Comparison of ENCODE assay signal across 21 cellular contexts in the genomic region with DNA sequence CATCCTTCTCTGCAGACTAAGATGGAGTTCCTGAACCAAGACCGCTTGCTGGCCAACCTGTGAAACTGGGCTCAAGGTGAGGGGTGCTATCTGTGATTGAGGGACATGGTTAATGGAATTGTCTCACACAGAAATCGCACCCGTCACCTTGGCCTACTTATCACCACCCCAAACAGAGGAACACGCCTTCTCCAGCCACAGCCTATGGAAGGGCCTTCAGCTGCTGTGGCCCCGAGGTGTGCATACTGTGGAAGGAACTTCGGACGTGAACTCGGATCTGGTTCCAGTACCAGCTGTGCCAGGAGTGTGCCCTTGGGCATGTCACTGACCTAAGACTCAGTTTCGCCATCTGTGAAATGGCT. TPM values are rescaled to one million over a fixed set of nuclear protein-coding genes. Genes with fewer than 3 reads are reported as not detected.
DNase-seq lines count a peak whose midpoint lies in the region; ATAC-seq, FAIRE-seq and TF ChIP-seq lines count a peak whose summit lies in the region.
"Had no signal": no experiment of that assay in that cellular context is flagged by ENCODE, and none has a peak within 500 bp of the region (broad histone marks: within the 10 kb centered on the region; RNA-seq: fewer than 3 reads in every experiment).

No MANE protein-coding gene starts in this region.

- peaks cover 0 to 8% of the 10 kb centered on the region in 2 experiments for H4K20me1 ChIP-seq in H1 (replicated peaks in 1 of 2; ENCODE audit: control insufficient read depth in 1 of 2, insufficient read depth in 2 of 2, low read length in 2 of 2)

- H2AK5ac ChIP-seq in H1 (ENCODE audit: low read depth, low read length) = no peak overlapping the region

- POLR2A ChIA-PET in activated CD4-positive, alpha-beta memory T cell treated with anti-CD3 and anti-CD28 coated beads for 36 hours (lab: Charles Lee) = interaction anchor here (11.3 kb wide), 1 partner anchor 39 kb away, joined by 200 read pairs; a partner anchor contains a TSS
- POLR2A ChIA-PET in H1 (lab: Charles Lee; ENCODE audit: partially characterized antibody) = no interaction called here

- H3K27ac ChIP-seq in H1 (ENCODE audit: low read depth, low read length) (no peak overlapping the region), sigmoid colon (no peak overlapping the region)
- H3K27ac ChIP-seq: colonic mucosa, WERI-Rb-1 had no signal

- H3K36me3 ChIP-seq in H1 (ENCODE audit: control insufficient read depth in 2 of 4, insufficient read depth in 4 of 4, low read length in 3 of 4) (no peaks in the 10 kb centered on the region; a peak in 1 of 8 replicates), sigmoid colon (no peaks in the 10 kb centered on the region)
- H3K36me3 ChIP-seq: colonic mucosa, uterus had no signal

- peak overlapping the region; percentile 21; the same call in 1 of the 2 replicates for H2BK5ac ChIP-seq in H1 (ENCODE audit: low read depth, low read length)

- H3K4me1 ChIP-seq in H1 (replicated peaks in 1 of 4; ENCODE audit: control insufficient read depth in 3 of 4, insufficient read depth in 4 of 4, low read length in 3 of 4) (no peaks in the 10 kb centered on the region), sigmoid colon (peaks cover 0 to 55% (median 39%) of the 10 kb centered on the region in 4 donors)
- H3K4me1 ChIP-seq: colonic mucosa, HAP-1 had no signal

- H3K27me3 ChIP-seq in H1 (replicated peaks in 1 of 4; ENCODE audit: control insufficient read depth in 3 of 4, extremely low read depth in 1 of 4, insufficient read depth in 3 of 4, low read length in 3 of 4) (no peaks in the 10 kb centered on the region), sigmoid colon (no peaks in the 10 kb centered on the region)
- H3K27me3 ChIP-seq: BLaER1 treated with 17β-estradiol and CSF1 and Interleukin-3, amounts not matched to agents 10 nM and 100 nM; colonic mucosa; uterus had no signal

- H2BK120ac ChIP-seq in H1 (replicated peaks; ENCODE audit: low read depth, low read length) = no peak overlapping the region

- 91% methylated on average over 9 of the region's 9 CpGs; no CpG with 5 or more reads in 1 of the 2 experiments for WGBS in H1 (ENCODE audit: extremely low coverage in 1 of 2, insufficient coverage in 1 of 2, insufficient read length in 1 of 2, insufficient replicate concordance in 2 of 2, low coverage in 1 of 2, low lambda C conversion rate in 2 of 2, missing lambda C conversion rate in 1 of 2), 2 experiments
- WGBS in sigmoid colon, 2 donors = 94% methylated on average over 9 of the region's 9 CpGs

- peaks cover 86% of the 10 kb centered on the region for H3K36me3 Mint-ChIP-seq in activated T-cell treated with anti-CD3 and anti-CD28 coated beads, Interleukin-2, amount 50 U/mL, for 24 hours (ENCODE audit: low read depth)
- peaks cover 30% of the 10 kb centered on the region for H3K36me3 Mint-ChIP-seq in activated T-cell treated with anti-CD3 and anti-CD28 coated beads, Interleukin-2, amount 50 U/mL, for 4 hours (ENCODE audit: insufficient read depth)
- H3K36me3 Mint-ChIP-seq in activated CD4-positive, alpha-beta memory T cell treated with anti-CD3 and anti-CD28 coated beads for 36 hours = peaks cover 16% of the 10 kb centered on the region
- H3K36me3 Mint-ChIP-seq: brain had no signal

- H2BK20ac ChIP-seq in H1 (ENCODE audit: low read length) = no peak overlapping the region

- no peak for DNase-seq in activated T-cell treated with anti-CD3 and anti-CD28 coated beads, Interleukin-2, amount 50 U/mL, for 24 hours
- DNase-seq in activated T-cell treated with anti-CD3 and anti-CD28 coated beads, Interleukin-2, amount 50 U/mL, for 4 hours = no peak
- no peak for DNase-seq in activated CD4-positive, alpha-beta memory T cell treated with anti-CD3 and anti-CD28 coated beads for 36 hours
- no peak for DNase-seq in H1 (ENCODE audit: low read depth in 1 of 2, low spot score in 2 of 2)
- peak; percentile 56 for DNase-seq in sigmoid colon
- DNase-seq in NAMALWA (ENCODE audit: low spot score) = no peak
- no peak for DNase-seq in NCI-H2107 treated with DMSO at 0.1 percent for 48 hours (lab: John Stamatoyannopoulos, UW; ENCODE audit: unreplicated experiment)
- DNase-seq: activated gamma-delta T cell treated with Interleukin-2 at 50 U/mL for 16 hours; colonic mucosa; DMS 273 treated with DMSO at 0.1 percent for 48 hours; NCI-H2107; NCI-H526 treated with DMSO at 0.1 percent for 48 hours; stimulated activated CD4-positive, alpha-beta T cell treated with anti-CD3 and anti-CD28 coated beads, Interleukin-2, amount 100 ng/mL, for 24 hours; uterus; WERI-Rb-1 had no signal

- no peaks in the 10 kb centered on the region for H3K79me2 ChIP-seq in H1 (ENCODE audit: control insufficient read depth in 1 of 2, insufficient read depth in 2 of 2, low read length in 2 of 2)

- CTCF ChIA-PET in activated CD4-positive, alpha-beta memory T cell treated with anti-CD3 and anti-CD28 coated beads for 36 hours (lab: Charles Lee) = interaction anchor here (0.9 to 16.3 kb wide), 7 partner anchors 10 to 135 kb away, joined by 3 to 573 read pairs (median 44); a partner anchor contains a TSS
- CTCF ChIA-PET in H1 (lab: Charles Lee; ENCODE audit: partially characterized antibody) = interaction anchor here (0.6 to 12.1 kb wide), 14 partner anchors 9 to 355 kb away, joined by 3 to 240 read pairs (median 22); a partner anchor contains a TSS

- H3K79me1 ChIP-seq in H1 (ENCODE audit: low read depth, low read length) = no peaks in the 10 kb centered on the region; the same call in 1 of the 2 replicates

- H4K91ac ChIP-seq in H1 (replicated peaks; ENCODE audit: insufficient read length, low read length) = no peak overlapping the region

- no peak for TF ChIP-seq EP300 in H1 (IDR thresholded peaks at IDR 0.05; ENCODE audit: borderline replicate concordance in 1 of 2, low read depth in 2 of 2, low read length in 2 of 2)
- no peak for TF ChIP-seq EP300 in sigmoid colon (IDR thresholded peaks at IDR 0.05)

- H3K23ac ChIP-seq in H1 (ENCODE audit: insufficient read length) = no peak overlapping the region

- H3K56ac ChIP-seq in H1 (replicated peaks; ENCODE audit: insufficient read length, low read depth, low read length) = no peak overlapping the region

- H3K14ac ChIP-seq in H1 (ENCODE audit: insufficient read length) = no peak overlapping the region

- H3K4me3 ChIP-seq in H1 (ENCODE audit: extremely low read depth in 1 of 4, insufficient read depth in 2 of 4, low read depth in 3 of 4, low read length in 4 of 4) (no peak overlapping the region), sigmoid colon (no peak overlapping the region)
- H3K4me3 ChIP-seq: BLaER1 treated with 17β-estradiol and CSF1 and Interleukin-3, amounts not matched to agents 10 nM and 100 nM; colonic mucosa; HAP-1; uterus had no signal

- intact Hi-C loops in activated CD4-positive, alpha-beta memory T cell treated with anti-CD3 and anti-CD28 coated beads for 36 hours (cut with micrococcal nuclease) = loop anchor here (5.0 kb wide), 1 partner anchor 268 kb away; a partner anchor contains a TSS
- intact Hi-C loops in sigmoid colon (cut with DNase I) = loop anchor here (5.0 kb wide), 2 partner anchors 52 to 83 kb away; no protein-coding TSS in a partner anchor

- TF ChIP-seq POLR2A in H1 (IDR thresholded peaks at IDR 0.05; ENCODE audit: control extremely low read depth in 1 of 2, low read depth in 2 of 2, low read length in 2 of 2) (no peak), sigmoid colon (IDR thresholded peaks at IDR 0.05) (no peak)

- no peaks in the 10 kb centered on the region for H3K9me3 Mint-ChIP-seq in activated T-cell treated with anti-CD3 and anti-CD28 coated beads, Interleukin-2, amount 50 U/mL, for 24 hours
- H3K9me3 Mint-ChIP-seq in activated T-cell treated with anti-CD3 and anti-CD28 coated beads, Interleukin-2, amount 50 U/mL, for 4 hours = no peaks in the 10 kb centered on the region
- H3K9me3 Mint-ChIP-seq in activated CD4-positive, alpha-beta memory T cell treated with anti-CD3 and anti-CD28 coated beads for 36 hours = no peaks in the 10 kb centered on the region
- H3K9me3 Mint-ChIP-seq: brain had no signal

- no peak overlapping the region for H4K8ac ChIP-seq in H1 (ENCODE audit: extremely low read depth, insufficient read depth, low read length)

- H3K9me3 ChIP-seq in H1 (ENCODE audit: insufficient read depth in 2 of 2, low read depth in 1 of 2, low read length in 1 of 2) (no peaks in the 10 kb centered on the region), sigmoid colon (no peaks in the 10 kb centered on the region)
- H3K9me3 ChIP-seq: BLaER1 treated with 17β-estradiol and CSF1 and Interleukin-3, amounts not matched to agents 10 nM and 100 nM; colonic mucosa; HAP-1; uterus had no signal

- H3K27ac Mint-ChIP-seq in activated T-cell treated with anti-CD3 and anti-CD28 coated beads, Interleukin-2, amount 50 U/mL, for 24 hours = peak overlapping the region; percentile 93
- H3K27ac Mint-ChIP-seq in activated CD4-positive, alpha-beta memory T cell treated with anti-CD3 and anti-CD28 coated beads for 36 hours = peak overlapping the region; percentile 90

- H3K9ac ChIP-seq in H1 (replicated peaks in 1 of 4; ENCODE audit: extremely low read depth in 1 of 4, low read depth in 3 of 4, low read length in 3 of 4) = no peak overlapping the region

- TF ChIP-seq CTCF in H1 (IDR thresholded peaks at IDR 0.05; ENCODE audit: control extremely low read depth in 1 of 3, insufficient read depth in 1 of 3, low read depth in 1 of 3, low read length in 3 of 3) (no peak), sigmoid colon (IDR thresholded peaks at IDR 0.05) (no peak)

- H3K4me2 ChIP-seq in H1 (ENCODE audit: insufficient read depth in 1 of 2, low read depth in 2 of 2, low read length in 2 of 2) = no peak overlapping the region
- H3K4me2 ChIP-seq: BLaER1 treated with 17β-estradiol and CSF1 and Interleukin-3, amounts not matched to agents 10 nM and 100 nM had no signal

- H2AFZ ChIP-seq in H1 (ENCODE audit: low read length) = no peak overlapping the region

- no peak overlapping the region for H3K4me3 Mint-ChIP-seq in activated T-cell treated with anti-CD3 and anti-CD28 coated beads, Interleukin-2, amount 50 U/mL, for 24 hours
- no peak overlapping the region for H3K4me3 Mint-ChIP-seq in activated T-cell treated with anti-CD3 and anti-CD28 coated beads, Interleukin-2, amount 50 U/mL, for 4 hours
- H3K4me3 Mint-ChIP-seq in activated CD4-positive, alpha-beta memory T cell treated with anti-CD3 and anti-CD28 coated beads for 36 hours = no peak overlapping the region
- H3K4me3 Mint-ChIP-seq: brain had no signal

- no peak for FAIRE-seq in H1 (lab: Jason Lieb, UNC)
- FAIRE-seq: G401.6 had no signal

- no peak overlapping the region for H3K4ac ChIP-seq in H1 (replicated peaks; ENCODE audit: insufficient read length, low read depth, low read length)

- no peak for TF ChIP-seq RAD21 in H1 (IDR thresholded peaks at IDR 0.05 in 1 of 2, conservative IDR thresholded peaks at IDR 0.05 in 1 of 2; ENCODE audit: low read depth in 2 of 2, low read length in 2 of 2)

- H3K18ac ChIP-seq in H1 (ENCODE audit: extremely low read depth, low read length) = no peak overlapping the region

- H3K4me1 Mint-ChIP-seq in activated T-cell treated with anti-CD3 and anti-CD28 coated beads, Interleukin-2, amount 50 U/mL, for 24 hours (ENCODE audit: low read depth) = peaks cover 73% of the 10 kb centered on the region
- H3K4me1 Mint-ChIP-seq in activated T-cell treated with anti-CD3 and anti-CD28 coated beads, Interleukin-2, amount 50 U/mL, for 4 hours (ENCODE audit: low read depth) = peaks cover 65% of the 10 kb centered on the region
- peaks cover 49% of the 10 kb centered on the region for H3K4me1 Mint-ChIP-seq in activated CD4-positive, alpha-beta memory T cell treated with anti-CD3 and anti-CD28 coated beads for 36 hours (ENCODE audit: low read depth)

- ATAC-seq in activated T-cell treated with anti-CD3 and anti-CD28 coated beads, Interleukin-2, amount 50 U/mL, for 4 hours = no peak
- no peak for ATAC-seq in HG03045 (IDR thresholded peaks at IDR 0.05; ENCODE audit: unreplicated experiment)

- no peak overlapping the region for H4K5ac ChIP-seq in H1 (ENCODE audit: insufficient read length, low read depth, low read length)

- H3K27me3 Mint-ChIP-seq in activated T-cell treated with anti-CD3 and anti-CD28 coated beads, Interleukin-2, amount 50 U/mL, for 24 hours = no peaks in the 10 kb centered on the region
- H3K27me3 Mint-ChIP-seq in activated T-cell treated with anti-CD3 and anti-CD28 coated beads, Interleukin-2, amount 50 U/mL, for 4 hours (ENCODE audit: low read depth) = no peaks in the 10 kb centered on the region
- no peaks in the 10 kb centered on the region for H3K27me3 Mint-ChIP-seq in activated CD4-positive, alpha-beta memory T cell treated with anti-CD3 and anti-CD28 coated beads for 36 hours
- H3K27me3 Mint-ChIP-seq: brain had no signal

- H2BK12ac ChIP-seq in H1 (ENCODE audit: low read depth, low read length) = no peak overlapping the region

- H2BK15ac ChIP-seq in H1 (ENCODE audit: low read length) = no peak overlapping the region

- H3K23me2 ChIP-seq in H1 (ENCODE audit: low read depth, low read length) = no peaks in the 10 kb centered on the region

RNA-seq across cellular contexts. Expression of a gene that starts 44.4 kb away (rescaled TPM):
- total RNA-seq in activated T-cell treated with anti-CD3 and anti-CD28 coated beads, Interleukin-2, amount 50 U/mL, for 4 hours = 100 to 1,000 TPM in 2 of 3 donors, 10 to 100 TPM in 1; 79.4 to 112 (median 107) TPM
- total RNA-seq in activated CD4-positive, alpha-beta memory T cell treated with anti-CD3 and anti-CD28 coated beads for 36 hours = 100 to 1,000 TPM; 174 to 180 TPM
- total RNA-seq in H1 (2021; fragmentation: NEBNext Ultra II Directional; extraction: Animal tissue kit (Norgen Biotek cat#: 25700)) = 64.0 and 64.6 TPM in 2 replicates
- polyA plus RNA-seq in H1 (2011; rRNA removed) (30.7 and 48.1 TPM in 2 replicates), sigmoid colon (100 to 1,000 TPM in 1 of 3 donors, 1 to 10 TPM in 2; 6.5 to 100 (median 8.4) TPM)
- polyA plus RNA-seq in H1 (2011; cell fraction: cytosol; rRNA removed) = 44.3 TPM
- 111 TPM for polyA plus RNA-seq in H1 (2011; cell fraction: nucleus; rRNA removed)
- polyA plus RNA-seq in H1 (2012, experiment 1 of 2) = 61.3 to 96.8 TPM (median 75.1 TPM) in 4 replicates
- polyA plus RNA-seq in H1 (2012, experiment 2 of 2) = 40.2 TPM
- 30.7 TPM for polyA plus RNA-seq in H1 (2013, experiment 1 of 2)
- 30.5 TPM for polyA plus RNA-seq in H1 (2013, experiment 2 of 2)
- 25.3 and 35.3 TPM in 2 replicates for polyA minus RNA-seq in H1 (2011; rRNA and poly(A)+ RNA removed)
- polyA minus RNA-seq in H1 (2011; cell fraction: cytosol; rRNA and poly(A)+ RNA removed) = 33.6 TPM
- polyA minus RNA-seq in H1 (2011; cell fraction: nucleus; rRNA and poly(A)+ RNA removed) = 41.0 TPM
- 10 to 100 TPM; 26.4 to 56.2 (median 38.5) TPM for total RNA-seq in sigmoid colon

RNA-seq across cellular contexts. Expression of a gene that starts 49.9 kb away (rescaled TPM):
- total RNA-seq in activated T-cell treated with anti-CD3 and anti-CD28 coated beads, Interleukin-2, amount 50 U/mL, for 4 hours = under 1 TPM; 0.19 to 0.40 (median 0.40) TPM
- 1 to 10 TPM; 1.1 to 1.3 TPM for total RNA-seq in activated CD4-positive, alpha-beta memory T cell treated with anti-CD3 and anti-CD28 coated beads for 36 hours
- 0.61 and 0.94 TPM in 2 replicates for total RNA-seq in H1 (2021; fragmentation: NEBNext Ultra II Directional; extraction: Animal tissue kit (Norgen Biotek cat#: 25700))
- polyA plus RNA-seq in H1 (2011; rRNA removed) (0.60 and 0.82 TPM in 2 replicates), sigmoid colon (10 to 100 TPM in 1 of 3 donors, 1 to 10 TPM in 2; 2.4 to 11.9 (median 2.8) TPM)
- polyA plus RNA-seq in H1 (2011; cell fraction: cytosol; rRNA removed) = 0.37 TPM
- 1.0 TPM for polyA plus RNA-seq in H1 (2011; cell fraction: nucleus; rRNA removed)
- polyA plus RNA-seq in H1 (2012, experiment 1 of 2) = 0.39 to 1.5 TPM (median 0.71 TPM) in 4 replicates
- 1.3 TPM for polyA plus RNA-seq in H1 (2012, experiment 2 of 2)
- 0.61 TPM for polyA plus RNA-seq in H1 (2013, experiment 1 of 2)
- 0.55 TPM for polyA plus RNA-seq in H1 (2013, experiment 2 of 2)
- 0.07 and 0.19 TPM in 2 replicates for polyA minus RNA-seq in H1 (2011; rRNA and poly(A)+ RNA removed)
- not detected for polyA minus RNA-seq in H1 (2011; cell fraction: cytosol; rRNA and poly(A)+ RNA removed)
- polyA minus RNA-seq in H1 (2011; cell fraction: nucleus; rRNA and poly(A)+ RNA removed) = 1.5 TPM
- under 1 TPM; under 0.01 to 0.54 (median 0.39) TPM for total RNA-seq in sigmoid colon
- total RNA-seq: T-helper 1 cell treated with Interleukin-12 subunit alpha and Interleukin-12 subunit beta and Interleukin-4 antibody, amounts not matched to agents 30 ng/mL and 1 ng/mL, for 36 hours had no signal
